Comparison of ENCODE assay signal across 17 cellular contexts in genomic region chr20:40443731-40444130, GRCh38.
"Had no signal": no experiment of that assay in that cellular context is flagged by ENCODE, and none has a peak within 500 bp of the region (broad histone marks: within the 10 kb centered on the region; RNA-seq: fewer than 3 reads in every experiment).

No MANE protein-coding gene starts in this region.

- H3K27me3 Mint-ChIP-seq: stimulated activated naive CD8-positive, alpha-beta T cell treated with anti-CD3 and anti-CD28 coated beads, Interleukin-15, Interleukin-2, amounts not matched to agents 100 ng/mL and 50 ng/mL, for 24 hours had no signal

- FAIRE-seq: keratinocyte had no signal

- H3K27ac ChIP-seq: gastrocnemius medialis, heart right ventricle, psoas muscle, right lobe of liver, tibial artery, upper lobe of right lung, vagina had no signal

- H3K9me3 Mint-ChIP-seq: natural killer cell treated with Interleukin-12 subunit alpha and Interleukin-12 subunit beta and Interleukin-15 and Interleukin-18, amount 100 ng/mL, for 72 hours; stimulated activated memory B cell treated with anti-CD40 and anti-IgM and Interleukin-4, amounts not matched to agents 10 μg/mL and 1 μg/mL and 100 μg/mL, for 72 hours; stimulated activated naive CD8-positive, alpha-beta T cell treated with anti-CD3 and anti-CD28 coated beads, Interleukin-15, Interleukin-2, amounts not matched to agents 100 ng/mL and 50 ng/mL, for 24 hours had no signal

- H3K4me3 Mint-ChIP-seq: natural killer cell treated with Interleukin-12 subunit alpha and Interleukin-12 subunit beta and Interleukin-15 and Interleukin-18, amount 100 ng/mL, for 72 hours; stimulated activated memory B cell treated with anti-CD40 and anti-IgM and Interleukin-4, amounts not matched to agents 10 μg/mL and 1 μg/mL and 100 μg/mL, for 72 hours; stimulated activated naive CD8-positive, alpha-beta T cell treated with anti-CD3 and anti-CD28 coated beads, Interleukin-15, Interleukin-2, amounts not matched to agents 100 ng/mL and 50 ng/mL, for 24 hours had no signal

- H3K4me1 Mint-ChIP-seq: stimulated activated memory B cell treated with anti-CD40 and anti-IgM and Interleukin-4, amounts not matched to agents 10 μg/mL and 1 μg/mL and 100 μg/mL, for 72 hours had no signal

- H3K36me3 Mint-ChIP-seq: natural killer cell treated with Interleukin-12 subunit alpha and Interleukin-12 subunit beta and Interleukin-15 and Interleukin-18, amount 100 ng/mL, for 72 hours; stimulated activated memory B cell treated with anti-CD40 and anti-IgM and Interleukin-4, amounts not matched to agents 10 μg/mL and 1 μg/mL and 100 μg/mL, for 72 hours had no signal

- H3K27me3 ChIP-seq: gastrocnemius medialis, right lobe of liver, upper lobe of right lung, vagina had no signal

- H3K4me1 ChIP-seq: gastrocnemius medialis, psoas muscle, right lobe of liver, vagina had no signal

- DNase-seq: gastrocnemius medialis; heart right ventricle; hypothalamus; left ventricle myocardium superior; occipital lobe; psoas muscle; retina; right lobe of liver; stimulated activated CD4-positive, alpha-beta T cell treated with anti-CD3 and anti-CD28 coated beads, Interleukin-4, amount 100 ng/mL, for 1 hour; tibial artery; upper lobe of right lung had no signal

- H3K36me3 ChIP-seq: gastrocnemius medialis, heart right ventricle, right lobe of liver, tibial artery, upper lobe of right lung, vagina had no signal

- H3K9me3 ChIP-seq: gastrocnemius medialis, heart right ventricle, psoas muscle, right lobe of liver, tibial artery, upper lobe of right lung, vagina had no signal

- H3K27ac Mint-ChIP-seq: natural killer cell treated with Interleukin-12 subunit alpha and Interleukin-12 subunit beta and Interleukin-15 and Interleukin-18, amount 100 ng/mL, for 72 hours; stimulated activated memory B cell treated with anti-CD40 and anti-IgM and Interleukin-4, amounts not matched to agents 10 μg/mL and 1 μg/mL and 100 μg/mL, for 72 hours; stimulated activated naive CD8-positive, alpha-beta T cell treated with anti-CD3 and anti-CD28 coated beads, Interleukin-15, Interleukin-2, amounts not matched to agents 100 ng/mL and 50 ng/mL, for 24 hours had no signal

- ATAC-seq: gastrocnemius medialis; left ventricle myocardium superior; psoas muscle; stimulated activated memory B cell treated with anti-CD40 and anti-IgM and Interleukin-4, amounts not matched to agents 10 μg/mL and 1 μg/mL and 100 μg/mL, for 72 hours; upper lobe of right lung had no signal

- H3K4me3 ChIP-seq: gastrocnemius medialis, heart right ventricle, lung, psoas muscle, right lobe of liver, tibial artery, upper lobe of right lung, vagina had no signal
